ENCODE assay signal across 1 cellular context in the genomic region with DNA sequence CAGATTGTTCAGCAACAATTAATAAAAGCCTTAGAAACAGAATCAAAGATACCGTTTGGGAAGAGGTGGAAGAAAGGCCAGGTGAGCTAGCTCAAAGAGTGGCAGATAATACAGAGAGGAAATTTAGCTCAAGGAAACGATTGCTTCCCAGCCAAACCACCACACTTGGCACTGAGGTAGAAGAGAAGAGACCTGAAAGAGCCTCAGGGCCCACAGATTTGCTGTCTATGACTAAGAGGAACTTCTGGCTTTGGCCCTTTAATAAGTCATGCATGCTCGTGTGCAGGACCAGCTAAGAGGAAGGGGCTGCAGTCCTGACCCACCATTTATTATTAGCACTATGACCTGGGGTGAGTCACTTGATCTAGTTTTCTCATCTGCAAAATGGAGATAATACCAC.
TF ChIP-seq lines count a peak whose summit lies in the region.

No MANE protein-coding gene starts in this region.

TF ChIP-seq in HepG2, 621 proteins besides CTCF, POLR2A, EP300 and RAD21 (continued from another document):
- TF ChIP-seq ZBTB10 (CRISPR knock-in tag; IDR thresholded peaks at IDR 0.05; ENCODE audit: borderline replicate concordance) (no peak), WIZ (CRISPR knock-in tag; IDR thresholded peaks at IDR 0.05) (no peak), ZNF124 (CRISPR knock-in tag; IDR thresholded peaks at IDR 0.05) (no peak)
